Comparison of ENCODE assay signal across 20 cellular contexts in the genomic region with DNA sequence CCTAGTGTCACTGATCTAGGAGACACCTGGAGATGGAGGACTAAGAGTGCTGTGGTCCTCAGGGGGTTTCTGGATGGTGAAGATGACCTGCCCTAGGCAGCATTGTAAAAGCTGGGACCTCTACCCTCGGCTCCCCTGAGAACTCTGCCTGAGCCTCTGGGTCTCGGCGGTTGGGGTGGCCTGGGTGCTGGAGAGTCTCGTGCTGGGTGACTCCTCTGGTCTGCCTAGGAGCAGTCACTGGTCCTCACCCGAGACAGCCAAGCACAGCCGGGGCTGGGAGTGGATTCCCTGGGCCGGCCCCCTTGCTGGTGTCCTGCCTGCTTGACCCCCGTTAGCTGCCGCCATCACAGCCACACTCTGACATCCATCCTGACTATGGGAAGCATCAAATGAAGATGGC. TPM values are rescaled to one million over a fixed set of nuclear protein-coding genes. Genes with fewer than 3 reads are reported as not detected.
DNase-seq lines count a peak whose midpoint lies in the region; ATAC-seq and TF ChIP-seq lines count a peak whose summit lies in the region.
"Had no signal": no experiment of that assay in that cellular context is flagged by ENCODE, and none has a peak within 500 bp of the region (broad histone marks: within the 10 kb centered on the region; RNA-seq: fewer than 3 reads in every experiment).

No MANE protein-coding gene starts in this region.

- no peaks in the 10 kb centered on the region for H3K9me3 ChIP-seq in T-helper 17 cell (ENCODE audit: control insufficient read depth, low read length, poor library complexity, severe bottlenecking)
- no peaks in the 10 kb centered on the region for H3K9me3 ChIP-seq in osteoblast (ENCODE audit: low read depth, low read length)
- H3K9me3 ChIP-seq in thoracic aorta = no peaks in the 10 kb centered on the region
- H3K9me3 ChIP-seq in aorta (ENCODE audit: control insufficient read depth, low read length) = no peaks in the 10 kb centered on the region
- H3K9me3 ChIP-seq: HAP-1 had no signal

- TF ChIP-seq CTCF in endothelial cell (IDR thresholded peaks at IDR 0.05; ENCODE audit: unreplicated experiment) = no peak
- TF ChIP-seq CTCF in osteoblast (IDR thresholded peaks at IDR 0.05; ENCODE audit: extremely low read depth, low read depth, low read length) = no peak
- no peak for TF ChIP-seq CTCF in thoracic aorta (IDR thresholded peaks at IDR 0.05)
- TF ChIP-seq CTCF in nephron progenitor cell (IDR thresholded peaks at IDR 0.05) = no peak

- H3K27me3 ChIP-seq in osteoblast (ENCODE audit: insufficient read depth, low read length) (no peaks in the 10 kb centered on the region), thoracic aorta (replicated peaks; ENCODE audit: insufficient read depth) (no peaks in the 10 kb centered on the region), aorta (ENCODE audit: control insufficient read depth in 1 of 2, insufficient read depth in 2 of 2, low read length in 1 of 2) (no peaks in the 10 kb centered on the region)

- H3K27me3 Mint-ChIP-seq in T-helper 17 cell (no peaks in the 10 kb centered on the region), endothelial cell (ENCODE audit: unreplicated experiment) (peaks cover 9% of the 10 kb centered on the region), nephron progenitor cell (ENCODE audit: low read depth, poor library complexity) (peaks cover 6% of the 10 kb centered on the region)

- H3K79me2 ChIP-seq in osteoblast (ENCODE audit: insufficient read depth, low read length) = no peaks in the 10 kb centered on the region

- H2AFZ ChIP-seq in osteoblast (ENCODE audit: low read length) = no peak overlapping the region
- H2AFZ ChIP-seq: PC-9 had no signal

- H3K36me3 Mint-ChIP-seq in T-helper 17 cell (ENCODE audit: low read depth) (no peaks in the 10 kb centered on the region), endothelial cell (ENCODE audit: low read depth, unreplicated experiment) (peaks cover 46% of the 10 kb centered on the region), nephron progenitor cell (ENCODE audit: low read depth) (peaks cover 54% of the 10 kb centered on the region)

- H3K4me3 ChIP-seq in osteoblast (ENCODE audit: insufficient read depth, low read length) = no peak overlapping the region
- no peak overlapping the region for H3K4me3 ChIP-seq in thoracic aorta
- no peak overlapping the region for H3K4me3 ChIP-seq in aorta (ENCODE audit: low read length in 2 of 2)
- H3K4me3 ChIP-seq: HAP-1, PC-9 had no signal

- DNase-seq in T-helper 17 cell (no peak), endothelial cell (ENCODE audit: low spot score) (no peak), osteoblast (ENCODE audit: insufficient read length, low spot score, missing footprints) (peak; percentile 30), thoracic aorta (ENCODE audit: low spot score) (no peak), nephron progenitor cell (no peak), aorta (no peak)
- no peak for DNase-seq in stimulated activated CD4-positive, alpha-beta T cell treated with anti-CD3 and anti-CD28 coated beads, Interleukin-1b, Interleukin-23, amount 100 ng/mL, for 48 hours
- DNase-seq: ACHN, AML-193, DND-41, IMR-90, NCI-H1417 treated with DMSO at 0.1 percent for 48 hours, NCI-H1930, NCI-H345, NCI-H524 treated with DMSO at 0.1 percent for 48 hours, PC-9 had no signal

- H3K27ac ChIP-seq in osteoblast (ENCODE audit: low read depth, low read length) (no peak overlapping the region), thoracic aorta (peak overlapping the region; percentile 38 to 47), aorta (ENCODE audit: low read depth in 1 of 2, low read length in 2 of 2) (no peak overlapping the region)
- H3K27ac ChIP-seq: HL-60, PC-9 had no signal

- no peak overlapping the region for H3K4me3 Mint-ChIP-seq in T-helper 17 cell
- H3K4me3 Mint-ChIP-seq in endothelial cell (ENCODE audit: unreplicated experiment) = peak overlapping the region; percentile 56
- H3K4me3 Mint-ChIP-seq in nephron progenitor cell = no peak overlapping the region
- H3K4me3 Mint-ChIP-seq: CD14-positive monocyte had no signal

- H3K36me3 ChIP-seq in osteoblast (ENCODE audit: insufficient read depth, low read length) = peaks cover 16% of the 10 kb centered on the region
- H3K36me3 ChIP-seq in thoracic aorta = peaks cover 26% of the 10 kb centered on the region
- H3K36me3 ChIP-seq in aorta (ENCODE audit: control insufficient read depth in 1 of 2, insufficient read depth in 2 of 2, low read length in 1 of 2) = no peaks in the 10 kb centered on the region

- no peaks in the 10 kb centered on the region for H3K9me3 Mint-ChIP-seq in endothelial cell (ENCODE audit: unreplicated experiment)
- H3K9me3 Mint-ChIP-seq in nephron progenitor cell = no peaks in the 10 kb centered on the region
- H3K9me3 Mint-ChIP-seq: CD14-positive monocyte had no signal

- TF ChIP-seq POLR2A in GM18505 (IDR thresholded peaks at IDR 0.05; ENCODE audit: borderline replicate concordance, extremely low read depth, insufficient read depth, insufficient read length) = no peak

- H3K4me1 ChIP-seq in osteoblast (ENCODE audit: insufficient read depth, low read length) = no peaks in the 10 kb centered on the region
- peaks cover 0 to 41% of the 10 kb centered on the region in 2 donors for H3K4me1 ChIP-seq in thoracic aorta (ENCODE audit: control insufficient read depth in 1 of 2, low read depth in 2 of 2)
- H3K4me1 ChIP-seq in aorta (ENCODE audit: control insufficient read depth in 1 of 2, insufficient read depth in 2 of 2, low read length in 2 of 2) = no peaks in the 10 kb centered on the region

- peaks cover 24% of the 10 kb centered on the region for H3K4me1 Mint-ChIP-seq in T-helper 17 cell
- H3K4me1 Mint-ChIP-seq in endothelial cell (ENCODE audit: unreplicated experiment) = peaks cover 49% of the 10 kb centered on the region
- peaks cover 37% of the 10 kb centered on the region for H3K4me1 Mint-ChIP-seq in nephron progenitor cell

- ATAC-seq in T-helper 17 cell (no peak), thoracic aorta (ENCODE audit: insufficient number of reproducible peaks, low FRiP score, low read depth) (no peak), GM18505 (IDR thresholded peaks at IDR 0.05; ENCODE audit: unreplicated experiment) (no peak), aorta (ENCODE audit: low FRiP score) (no peak)

- peak overlapping the region; percentile 77 for H3K27ac Mint-ChIP-seq in T-helper 17 cell
- no peak overlapping the region for H3K27ac Mint-ChIP-seq in endothelial cell (ENCODE audit: unreplicated experiment)
- no peak overlapping the region for H3K27ac Mint-ChIP-seq in nephron progenitor cell

- no peak overlapping the region for H3K4me2 ChIP-seq in osteoblast (ENCODE audit: insufficient read depth, low read length)
- H3K4me2 ChIP-seq: PC-9 had no signal

- WGBS in aorta, 2 donors = 79 to 86% methylated on average over 9 of the region's 9 CpGs

- peaks cover 26% of the 10 kb centered on the region for H4K20me1 ChIP-seq in osteoblast (ENCODE audit: insufficient read depth, low read length)

- intact Hi-C loops in aorta (cut with DNase I) = no loop called here

RNA-seq across cellular contexts. Expression of a gene that starts 6.7 kb away (rescaled TPM):
- total RNA-seq in T-helper 17 cell (10 to 100 TPM; 13.8 to 15.1 TPM), endothelial cell (ENCODE audit: unreplicated experiment) (81.1 TPM), osteoblast (39.5 and 55.7 TPM in 2 replicates), thoracic aorta (10 to 100 TPM; 57.5 to 72.2 TPM), aorta (10 to 100 TPM; 39.3 to 45.6 TPM)
- 10 to 100 TPM; 12.0 to 63.3 TPM for polyA plus RNA-seq in aorta

Comparison
In these comparisons a context has a peak if more than half of its experiments do, and no peak if none do; other contexts are left out.
1. H3K27ac ChIP-seq: peak in thoracic aorta (2 of 2); none in osteoblast (single experiment) and aorta (0 of 2).